ENCODE assay signal across 19 cellular contexts in genomic region chr3:62139957-62140356, GRCh38.
DNase-seq lines count a peak whose midpoint lies in the region; ATAC-seq and TF ChIP-seq lines count a peak whose summit lies in the region.
"Had no signal": no experiment of that assay in that cellular context is flagged by ENCODE, and none has a peak within 500 bp of the region (broad histone marks: within the 10 kb centered on the region; RNA-seq: fewer than 3 reads in every experiment).

No MANE protein-coding gene starts in this region.

- no peak overlapping the region for H3K4me3 Mint-ChIP-seq in neural progenitor cell
- no peak overlapping the region for H3K4me3 Mint-ChIP-seq in activated T-helper 2 cell treated with anti-CD3 and anti-CD28 coated beads, Interferon-gamma antibody, Interleukin-2, Interleukin-4, amounts not matched to agents 10 μg/mL and 5 μg/mL and 100 μg/mL, durations not matched to agents 14 hours and 24 hours and 36 hours (ENCODE audit: low read depth)
- H3K4me3 Mint-ChIP-seq: activated naive CD4-positive, alpha-beta T cell treated with anti-CD3 and anti-CD28 coated beads for 36 hours; brain; CD4-positive, alpha-beta memory T cell had no signal

- H3K4me2 ChIP-seq in neural progenitor cell, result no peak overlapping the region

- H3K36me3 Mint-ChIP-seq in neural progenitor cell, result peaks cover 23% of the 10 kb centered on the region
- no peaks in the 10 kb centered on the region for H3K36me3 Mint-ChIP-seq in activated T-helper 2 cell treated with anti-CD3 and anti-CD28 coated beads, Interferon-gamma antibody, Interleukin-2, Interleukin-4, amounts not matched to agents 10 μg/mL and 5 μg/mL and 100 μg/mL, durations not matched to agents 14 hours and 24 hours and 36 hours (ENCODE audit: low read depth)
- H3K36me3 Mint-ChIP-seq: CD4-positive, alpha-beta memory T cell had no signal

- no peaks in the 10 kb centered on the region for H3K36me3 ChIP-seq in neural progenitor cell
- H3K36me3 ChIP-seq: esophagus squamous epithelium had no signal

- peaks cover 11% of the 10 kb centered on the region for H3K4me1 Mint-ChIP-seq in neural progenitor cell
- H3K4me1 Mint-ChIP-seq in activated T-helper 2 cell treated with anti-CD3 and anti-CD28 coated beads, Interferon-gamma antibody, Interleukin-2, Interleukin-4, amounts not matched to agents 10 μg/mL and 5 μg/mL and 100 μg/mL, durations not matched to agents 14 hours and 24 hours and 36 hours (ENCODE audit: low read depth), result no peaks in the 10 kb centered on the region
- H3K4me1 Mint-ChIP-seq: CD4-positive, alpha-beta memory T cell had no signal

- intact Hi-C loops in activated T-helper 2 cell treated with anti-CD3 and anti-CD28 coated beads, Interferon-gamma antibody, Interleukin-2, Interleukin-4, amounts not matched to agents 10 μg/mL and 5 μg/mL and 100 μg/mL, durations not matched to agents 14 hours and 24 hours and 36 hours (cut with micrococcal nuclease), result no loop called here

- no peaks in the 10 kb centered on the region for H3K79me2 ChIP-seq in neural progenitor cell (ENCODE audit: low read depth)

- H3K9me3 ChIP-seq in neural progenitor cell (ENCODE audit: low read depth), result no peaks in the 10 kb centered on the region
- H3K9me3 ChIP-seq: esophagus squamous epithelium had no signal

- TF ChIP-seq CTCF in cardiac fibroblast (IDR thresholded peaks at IDR 0.05; ENCODE audit: low read depth, low read length) (no peak), neural progenitor cell (IDR thresholded peaks at IDR 0.05) (no peak)

- no peaks in the 10 kb centered on the region for H4K20me1 ChIP-seq in neural progenitor cell (ENCODE audit: low read depth)

- no peaks in the 10 kb centered on the region for H3F3A ChIP-seq in neural progenitor cell (ENCODE audit: low read depth)

- peaks cover 8% of the 10 kb centered on the region for H3K4me1 ChIP-seq in neural progenitor cell
- H3K4me1 ChIP-seq: esophagus squamous epithelium had no signal

- no peaks in the 10 kb centered on the region for H3K9me3 Mint-ChIP-seq in neural progenitor cell
- H3K9me3 Mint-ChIP-seq in activated T-helper 2 cell treated with anti-CD3 and anti-CD28 coated beads, Interferon-gamma antibody, Interleukin-2, Interleukin-4, amounts not matched to agents 10 μg/mL and 5 μg/mL and 100 μg/mL, durations not matched to agents 14 hours and 24 hours and 36 hours, result no peaks in the 10 kb centered on the region
- H3K9me3 Mint-ChIP-seq: activated naive CD4-positive, alpha-beta T cell treated with anti-CD3 and anti-CD28 coated beads for 36 hours; brain had no signal

- DNase-seq in GM03348 (ENCODE audit: low spot score), result peak; percentile 20
- peak; percentile 19 to 53 for DNase-seq in NOMO-1 (lab: John Stamatoyannopoulos, UW; ENCODE audit: unreplicated experiment in 2 of 2)
- DNase-seq in cardiac fibroblast (ENCODE audit: low read depth in 2 of 2), result peak; percentile 46 to 86
- DNase-seq in neural progenitor cell (ENCODE audit: low spot score), result no peak
- no peak for DNase-seq in activated T-helper 2 cell treated with anti-CD3 and anti-CD28 coated beads, Interferon-gamma antibody, Interleukin-2, Interleukin-4, amounts not matched to agents 10 μg/mL and 5 μg/mL and 100 μg/mL, durations not matched to agents 14 hours and 24 hours and 36 hours (ENCODE audit: low spot score)
- DNase-seq in activated CD4-positive, alpha-beta T cell treated with anti-CD3 and anti-CD28 coated beads for 4 hours, result no peak
- DNase-seq in OCI-M1 (lab: John Stamatoyannopoulos, UW), result no peak
- DNase-seq: activated CD4-positive, alpha-beta T cell treated with anti-CD3 and anti-CD28 coated beads, Interleukin-2, amount 50 U/mL, for 4 hours; activated naive CD4-positive, alpha-beta T cell treated with anti-CD3 and anti-CD28 coated beads for 36 hours; activated T-cell treated with anti-CD3 and anti-CD28 coated beads for 4 hours; CD4-positive, alpha-beta memory T cell; esophagus squamous epithelium; midbrain; NCI-H1092; stimulated activated CD4-positive, alpha-beta T cell treated with anti-CD3 and anti-CD28 coated beads, Interleukin-15, amount 100 ng/mL, for 24 hours; stimulated activated naive CD8-positive, alpha-beta T cell treated with anti-CD3 and anti-CD28 coated beads, Interleukin-15, Interleukin-2, amounts not matched to agents 100 U/mL and 50 U/mL, for 24 hours had no signal

- no peak overlapping the region for H3K9ac ChIP-seq in neural progenitor cell

- H3K27me3 ChIP-seq in neural progenitor cell, result no peaks in the 10 kb centered on the region
- H3K27me3 ChIP-seq: esophagus squamous epithelium had no signal

- H3K4me3 ChIP-seq in cardiac fibroblast (replicated peaks in 1 of 2; ENCODE audit: low read depth in 2 of 2, low read length in 2 of 2), result no peak overlapping the region
- no peak overlapping the region for H3K4me3 ChIP-seq in neural progenitor cell
- H3K4me3 ChIP-seq: esophagus squamous epithelium had no signal

- H3K27ac ChIP-seq in neural progenitor cell, result no peak overlapping the region
- H3K27ac ChIP-seq: esophagus squamous epithelium had no signal

- no peak overlapping the region for H2AFZ ChIP-seq in neural progenitor cell (replicated peaks)

- H3K27me3 Mint-ChIP-seq in neural progenitor cell (ENCODE audit: insufficient read depth, low read depth), result no peaks in the 10 kb centered on the region
- no peaks in the 10 kb centered on the region for H3K27me3 Mint-ChIP-seq in activated T-helper 2 cell treated with anti-CD3 and anti-CD28 coated beads, Interferon-gamma antibody, Interleukin-2, Interleukin-4, amounts not matched to agents 10 μg/mL and 5 μg/mL and 100 μg/mL, durations not matched to agents 14 hours and 24 hours and 36 hours (ENCODE audit: low read depth)
- H3K27me3 Mint-ChIP-seq: CD4-positive, alpha-beta memory T cell had no signal

- H3K27ac Mint-ChIP-seq in neural progenitor cell, result peak overlapping the region; percentile 21
- H3K27ac Mint-ChIP-seq in activated T-helper 2 cell treated with anti-CD3 and anti-CD28 coated beads, Interferon-gamma antibody, Interleukin-2, Interleukin-4, amounts not matched to agents 10 μg/mL and 5 μg/mL and 100 μg/mL, durations not matched to agents 14 hours and 24 hours and 36 hours, result no peak overlapping the region
- H3K27ac Mint-ChIP-seq: activated naive CD4-positive, alpha-beta T cell treated with anti-CD3 and anti-CD28 coated beads for 36 hours; brain; CD4-positive, alpha-beta memory T cell had no signal

- ATAC-seq in HG03280 (IDR thresholded peaks at IDR 0.05; ENCODE audit: unreplicated experiment), result no peak
- ATAC-seq: Panc1; stimulated activated naive CD8-positive, alpha-beta T cell treated with anti-CD3 and anti-CD28 coated beads, Interleukin-15, Interleukin-2, amounts not matched to agents 100 U/mL and 50 U/mL, for 24 hours had no signal

Comparison
In these comparisons a context has a peak if more than half of its experiments do, and no peak if none do; other contexts are left out.
1. DNase-seq: peak in GM03348 (single experiment), NOMO-1 (2 of 2) and cardiac fibroblast (2 of 2); none in neural progenitor cell (single experiment), activated T-helper 2 cell treated with anti-CD3 and anti-CD28 coated beads, Interferon-gamma antibody, Interleukin-2, Interleukin-4, amounts not matched to agents 10 μg/mL and 5 μg/mL and 100 μg/mL, durations not matched to agents 14 hours and 24 hours and 36 hours (single experiment), activated CD4-positive, alpha-beta T cell treated with anti-CD3 and anti-CD28 coated beads for 4 hours (0 of 2) and OCI-M1 (single experiment).